ENCODE assay signal across 8 cellular contexts in genomic region chr14:20305265-20306078, GRCh38. TPM values are rescaled to one million over a fixed set of nuclear protein-coding genes. Genes with fewer than 3 reads are reported as not detected.
DNase-seq lines count a peak whose midpoint lies in the region; ATAC-seq and TF ChIP-seq lines count a peak whose summit lies in the region.

A gene with protein sequence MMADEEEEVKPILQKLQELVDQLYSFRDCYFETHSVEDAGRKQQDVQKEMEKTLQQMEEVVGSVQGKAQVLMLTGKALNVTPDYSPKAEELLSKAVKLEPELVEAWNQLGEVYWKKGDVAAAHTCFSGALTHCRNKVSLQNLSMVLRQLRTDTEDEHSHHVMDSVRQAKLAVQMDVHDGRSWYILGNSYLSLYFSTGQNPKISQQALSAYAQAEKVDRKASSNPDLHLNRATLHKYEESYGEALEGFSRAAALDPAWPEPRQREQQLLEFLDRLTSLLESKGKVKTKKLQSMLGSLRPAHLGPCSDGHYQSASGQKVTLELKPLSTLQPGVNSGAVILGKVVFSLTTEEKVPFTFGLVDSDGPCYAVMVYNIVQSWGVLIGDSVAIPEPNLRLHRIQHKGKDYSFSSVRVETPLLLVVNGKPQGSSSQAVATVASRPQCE (minus strand): TSS chr14:20305951. CDS start chr14:20305937, 14 bp downstream.

- CTCF ChIA-PET in activated CD4-positive, alpha-beta T cell treated with anti-CD3 and anti-CD28 coated beads for 36 hours (lab: Charles Lee), result interaction anchor here (0.7 to 2.2 kb wide), 10 partner anchors 10 to 331 kb away, joined by 3 to 13 read pairs (median 4); partner anchors contain the start of genes OR11H4 and PARP2

- POLR2A ChIA-PET in activated CD4-positive, alpha-beta T cell treated with anti-CD3 and anti-CD28 coated beads for 36 hours (lab: Charles Lee), result no interaction called here

- H3K4me3 Mint-ChIP-seq in activated CD4-positive, alpha-beta T cell treated with anti-CD3 and anti-CD28 coated beads for 36 hours, result peak within 1 kb of the TSS; percentile 82

- peak; percentile 88 for ATAC-seq in HG03457 (IDR thresholded peaks at IDR 0.05; ENCODE audit: unreplicated experiment)
- peak; percentile 98 for ATAC-seq in activated CD4-positive, alpha-beta T cell treated with anti-CD3 and anti-CD28 coated beads for 36 hours

- peak; percentile 98 for TF ChIP-seq CTCF in BE2C (IDR thresholded peaks at IDR 0.05; ENCODE audit: low read depth, low read length)

- intact Hi-C loops in activated CD4-positive, alpha-beta T cell treated with anti-CD3 and anti-CD28 coated beads for 36 hours (cut with DNase I, micrococcal nuclease), result loop anchor here in 1 of 2 experiments (1.0 to 2.0 kb wide), 3 partner anchors 27 to 305 kb away; partner anchors contain the start of genes CCNB1IP1 and PARP2

- H3K4me1 Mint-ChIP-seq in activated CD4-positive, alpha-beta T cell treated with anti-CD3 and anti-CD28 coated beads for 36 hours, result peaks cover 23% of the 10 kb centered on the region

- no peaks in the 10 kb centered on the region for H3K9me3 Mint-ChIP-seq in activated CD4-positive, alpha-beta T cell treated with anti-CD3 and anti-CD28 coated beads for 36 hours (ENCODE audit: low read depth)

- peak within 1 kb of the TSS; percentile 82 for H3K27ac Mint-ChIP-seq in activated CD4-positive, alpha-beta T cell treated with anti-CD3 and anti-CD28 coated beads for 36 hours

- H3K9me3 ChIP-seq in BE2C, result no peaks in the 10 kb centered on the region

- H3K4me3 ChIP-seq in BE2C (ENCODE audit: low read depth, low read length), result peak within 1 kb of the TSS; percentile 81

- peaks cover 2% of the 10 kb centered on the region for H3K36me3 ChIP-seq in BE2C

- no peaks in the 10 kb centered on the region for H3K27me3 ChIP-seq in BE2C

- H3K4me1 ChIP-seq in BE2C, result no peaks in the 10 kb centered on the region; the same call in 1 of the 2 replicates

- H3K27me3 Mint-ChIP-seq in activated CD4-positive, alpha-beta T cell treated with anti-CD3 and anti-CD28 coated beads for 36 hours, result no peaks in the 10 kb centered on the region

- DNase-seq in BE2C (peak; percentile 79), GM19238 (ENCODE audit: insufficient read length, low spot score) (peak; percentile 67), NCI-H524 (lab: John Stamatoyannopoulos, UW) (peak; percentile 71 to 90), dedifferentiated amniotic fluid mesenchymal stem cell (ENCODE audit: extremely low spot score) (peak; percentile 89), left kidney (ENCODE audit: low read depth, low spot score) (peak; percentile 94)
- DNase-seq in activated CD4-positive, alpha-beta T cell treated with anti-CD3 and anti-CD28 coated beads for 36 hours, result peak; percentile 92
- DNase-seq in stimulated activated CD4-positive, alpha-beta T cell treated with anti-CD3 and anti-CD28 coated beads, Interleukin-2, amount 100 ng/mL, for 24 hours, result peak; percentile 90 to 94

- peaks cover 9% of the 10 kb centered on the region for H3K36me3 Mint-ChIP-seq in activated CD4-positive, alpha-beta T cell treated with anti-CD3 and anti-CD28 coated beads for 36 hours (ENCODE audit: low read depth)

RNA-seq across cellular contexts. Expression of the gene that starts here (rescaled TPM):
- polyA plus RNA-seq in BE2C (2012; ENCODE audit: insufficient read depth, insufficient read length, low read depth), result 18.2 TPM
- total RNA-seq in activated CD4-positive, alpha-beta T cell treated with anti-CD3 and anti-CD28 coated beads for 36 hours, result 10 to 100 TPM; 21.6 to 23.5 TPM

Comparison
In these comparisons a context has a peak if more than half of its experiments do, and no peak if none do; other contexts are left out.
1. Peak in every context shown above with its lines: DNase-seq, ATAC-seq and H3K4me3 ChIP-seq.